In genomic region chr3:197471221-197472010, GRCh38 we compare ENCODE assay signal across 1 cellular context.
A peak's percentile ranks its signal among the peaks of the same experiment; 100 is the strongest.
TF ChIP-seq lines count a peak whose summit lies in the region.

No MANE protein-coding gene starts in this region.

TF ChIP-seq in HepG2, 621 proteins besides CTCF, POLR2A, EP300 and RAD21 (continued from another document and continues in another):
- no peak for TF ChIP-seq KIAA2018 (CRISPR knock-in tag; IDR thresholded peaks at IDR 0.05; ENCODE audit: borderline replicate concordance)
- no peak for TF ChIP-seq HMGA1 (CRISPR knock-in tag; conservative IDR thresholded peaks at IDR 0.05)
- peak; percentile 46; the same call in 1 of the 2 replicates for TF ChIP-seq ZNF274 (CRISPR knock-in tag; IDR thresholded peaks at IDR 0.05)
- TF ChIP-seq CEBPB (IDR thresholded peaks at IDR 0.05; ENCODE audit: borderline replicate concordance, low read depth, low read length): no peak
- TF ChIP-seq AFF4 (CRISPR knock-in tag; IDR thresholded peaks at IDR 0.05): no peak; the same call in 1 of the 2 replicates
- no peak for TF ChIP-seq KAT7 (CRISPR knock-in tag; IDR thresholded peaks at IDR 0.05; ENCODE audit: borderline replicate concordance)
- no peak for TF ChIP-seq IRF9 (CRISPR knock-in tag; IDR thresholded peaks at IDR 0.05; ENCODE audit: borderline replicate concordance)
- TF ChIP-seq HDAC1 (CRISPR knock-in tag; IDR thresholded peaks at IDR 0.05): peak; percentile 68
- TF ChIP-seq ZNF615 (CRISPR knock-in tag; IDR thresholded peaks at IDR 0.05; ENCODE audit: borderline replicate concordance): no peak
- peak; percentile 62 for TF ChIP-seq HNF4A (CRISPR knock-in tag; IDR thresholded peaks at IDR 0.05)
- TF ChIP-seq ZNF878 (CRISPR knock-in tag; IDR thresholded peaks at IDR 0.05): no peak; the same call in 1 of the 2 replicates
- no peak for TF ChIP-seq ARNT2 (CRISPR knock-in tag; IDR thresholded peaks at IDR 0.05; ENCODE audit: low read depth)
- TF ChIP-seq ZNF746 (CRISPR knock-in tag; IDR thresholded peaks at IDR 0.05): no peak
- no peak for TF ChIP-seq ZNF260 (CRISPR knock-in tag; IDR thresholded peaks at IDR 0.05; ENCODE audit: borderline replicate concordance, low read depth)
- TF ChIP-seq RELA (CRISPR knock-in tag; IDR thresholded peaks at IDR 0.05): no peak
- TF ChIP-seq ZNF776 (CRISPR knock-in tag; IDR thresholded peaks at IDR 0.05): no peak
- TF ChIP-seq ZMAT3 (CRISPR knock-in tag; conservative IDR thresholded peaks at IDR 0.05): no peak
- no peak for TF ChIP-seq ZNF343 (CRISPR knock-in tag; IDR thresholded peaks at IDR 0.05)
- TF ChIP-seq GATA4 (IDR thresholded peaks at IDR 0.05; ENCODE audit: borderline replicate concordance, low read depth): peak; percentile 57; the same call in 1 of the 2 replicates
- TF ChIP-seq TMF1 (CRISPR knock-in tag; IDR thresholded peaks at IDR 0.05; ENCODE audit: low read depth): no peak
- TF ChIP-seq RNF2 (conservative IDR thresholded peaks at IDR 0.05; ENCODE audit: low read depth): no peak
- TF ChIP-seq TBX3 (IDR thresholded peaks at IDR 0.05; ENCODE audit: borderline replicate concordance): no peak
- TF ChIP-seq NR2F1 (CRISPR knock-in tag; IDR thresholded peaks at IDR 0.05): peak; percentile 50 to 76; a peak in 2 of 4 replicates
- TF ChIP-seq FOXK2 (IDR thresholded peaks at IDR 0.05): no peak
- no peak for TF ChIP-seq NFAT5 (CRISPR knock-in tag; IDR thresholded peaks at IDR 0.05)
- no peak for TF ChIP-seq NONO (IDR thresholded peaks at IDR 0.05)
- TF ChIP-seq NONO (CRISPR knock-in tag; conservative IDR thresholded peaks at IDR 0.05): no peak
- TF ChIP-seq SALL1 (CRISPR knock-in tag; IDR thresholded peaks at IDR 0.05): peak; percentile 78
- no peak for TF ChIP-seq ZNF597 (CRISPR knock-in tag; IDR thresholded peaks at IDR 0.05)
- TF ChIP-seq ZMYM4 (CRISPR knock-in tag; IDR thresholded peaks at IDR 0.05): peak; percentile 55
- no peak for TF ChIP-seq ZNF749 (CRISPR knock-in tag; IDR thresholded peaks at IDR 0.05; ENCODE audit: borderline replicate concordance)
- no peak for TF ChIP-seq LRRFIP1 (CRISPR knock-in tag; conservative IDR thresholded peaks at IDR 0.05)
- no peak for TF ChIP-seq NPAS2 (CRISPR knock-in tag; IDR thresholded peaks at IDR 0.05; ENCODE audit: borderline replicate concordance)
- TF ChIP-seq ZNF576 (CRISPR knock-in tag; IDR thresholded peaks at IDR 0.05): no peak
- no peak; the same call in 1 of the 2 replicates for TF ChIP-seq ZNF792 (CRISPR knock-in tag; IDR thresholded peaks at IDR 0.05)
- no peak for TF ChIP-seq SAFB2 (CRISPR knock-in tag; IDR thresholded peaks at IDR 0.05; ENCODE audit: borderline replicate concordance, low read depth)
